1 cellular context compared by ENCODE assay signal in genomic region chr17:37643118-37643766, GRCh38.
TF ChIP-seq lines count a peak whose summit lies in the region.

DDX52 (minus strand) TSS chr17:37643446; CDS start chr17:37643420, 26 bp downstream.

TF ChIP-seq in HepG2, 621 proteins besides CTCF, POLR2A, EP300 and RAD21 (continued from another document and continues in another):
- TF ChIP-seq ZXDC (CRISPR knock-in tag; IDR thresholded peaks at IDR 0.05) (no peak), SKI (IDR thresholded peaks at IDR 0.05; ENCODE audit: partially characterized antibody) (no peak), SP4 (CRISPR knock-in tag; IDR thresholded peaks at IDR 0.05) (peak; percentile 44; the same call in 1 of the 2 replicates), AKAP8 (CRISPR knock-in tag; IDR thresholded peaks at IDR 0.05) (no peak), ZNF205 (CRISPR knock-in tag; IDR thresholded peaks at IDR 0.05) (no peak), ZNF576 (CRISPR knock-in tag; IDR thresholded peaks at IDR 0.05) (no peak), ZBTB8A (CRISPR knock-in tag; IDR thresholded peaks at IDR 0.05; ENCODE audit: borderline replicate concordance, low read depth) (no peak), NKX3-1 (CRISPR knock-in tag; IDR thresholded peaks at IDR 0.05) (peak; percentile 23; the same call in 1 of the 2 replicates), JARID2 (CRISPR knock-in tag; IDR thresholded peaks at IDR 0.05; ENCODE audit: insufficient replicate concordance) (no peak), ESRRA (CRISPR knock-in tag; IDR thresholded peaks at IDR 0.05; ENCODE audit: low read depth) (no peak), BATF2 (CRISPR knock-in tag; IDR thresholded peaks at IDR 0.05) (no peak), NFATC3 (CRISPR knock-in tag; IDR thresholded peaks at IDR 0.05) (no peak), RBFOX2 (IDR thresholded peaks at IDR 0.05; ENCODE audit: low read depth, low read length) (peak; percentile 77), KLF9 (CRISPR knock-in tag; IDR thresholded peaks at IDR 0.05; ENCODE audit: low read depth) (no peak), ZC3H4 (CRISPR knock-in tag; IDR thresholded peaks at IDR 0.05; ENCODE audit: borderline replicate concordance) (no peak), ZNF367 (CRISPR knock-in tag; IDR thresholded peaks at IDR 0.05; ENCODE audit: borderline replicate concordance) (no peak), ZNF660 (CRISPR knock-in tag; IDR thresholded peaks at IDR 0.05; ENCODE audit: borderline replicate concordance, low read depth) (no peak), EED (CRISPR knock-in tag; IDR thresholded peaks at IDR 0.05) (no peak), HIC2 (CRISPR knock-in tag; IDR thresholded peaks at IDR 0.05; ENCODE audit: low read depth) (no peak), ZNF317 (CRISPR knock-in tag; IDR thresholded peaks at IDR 0.05) (0 out of 2 replicates have a peak, but pooled peaks have one; percentile 47), ZNF136 (CRISPR knock-in tag; IDR thresholded peaks at IDR 0.05; ENCODE audit: low read depth) (no peak), SALL1 (CRISPR knock-in tag; IDR thresholded peaks at IDR 0.05) (peak; percentile 57; the same call in 1 of the 2 replicates), PHF8 (CRISPR knock-in tag; IDR thresholded peaks at IDR 0.05) (peak; percentile 92), ZBTB1 (CRISPR knock-in tag; IDR thresholded peaks at IDR 0.05; ENCODE audit: borderline replicate concordance) (no peak), MED13 (CRISPR knock-in tag; IDR thresholded peaks at IDR 0.05) (0 out of 2 replicates have a peak, but pooled peaks have one; percentile 38), FOSL1 (CRISPR knock-in tag; IDR thresholded peaks at IDR 0.05; ENCODE audit: borderline replicate concordance) (no peak), ZNF34 (CRISPR knock-in tag; IDR thresholded peaks at IDR 0.05; ENCODE audit: borderline replicate concordance) (no peak), MTA1 (CRISPR knock-in tag; IDR thresholded peaks at IDR 0.05; ENCODE audit: borderline replicate concordance) (peak; percentile 61; the same call in 1 of the 2 replicates), PRMT3 (CRISPR knock-in tag; IDR thresholded peaks at IDR 0.05; ENCODE audit: borderline replicate concordance, low read depth) (no peak), ZBTB20 (CRISPR knock-in tag; IDR thresholded peaks at IDR 0.05; ENCODE audit: borderline replicate concordance, low read depth) (no peak), ELF1 (CRISPR knock-in tag; IDR thresholded peaks at IDR 0.05) (0 out of 2 replicates have a peak, but pooled peaks have one; percentile 20), ZNF574 (CRISPR knock-in tag; IDR thresholded peaks at IDR 0.05) (no peak; the same call in 1 of the 2 replicates), MBD4 (IDR thresholded peaks at IDR 0.05; ENCODE audit: borderline replicate concordance, low read length) (no peak), SMARCC2 (IDR thresholded peaks at IDR 0.05) (no peak), ATF1 (CRISPR knock-in tag; IDR thresholded peaks at IDR 0.05) (no peak), U2AF2 (IDR thresholded peaks at IDR 0.05; ENCODE audit: low read depth, low read length) (no peak), NFKBIZ (CRISPR knock-in tag; IDR thresholded peaks at IDR 0.05) (no peak), SETDB1 (CRISPR knock-in tag; IDR thresholded peaks at IDR 0.05; ENCODE audit: borderline replicate concordance) (no peak), YEATS2 (CRISPR knock-in tag; IDR thresholded peaks at IDR 0.05; ENCODE audit: borderline replicate concordance) (no peak), SNRNP70 (IDR thresholded peaks at IDR 0.05; ENCODE audit: low read depth, low read length) (no peak), IKZF1 (IDR thresholded peaks at IDR 0.05) (no peak), SAFB2 (CRISPR knock-in tag; IDR thresholded peaks at IDR 0.05; ENCODE audit: borderline replicate concordance, low read depth) (no peak; the same call in 1 of the 2 replicates), SATB2 (CRISPR knock-in tag; IDR thresholded peaks at IDR 0.05) (no peak), ZNF20 (CRISPR knock-in tag; IDR thresholded peaks at IDR 0.05) (peak; percentile 64; the same call in 1 of the 2 replicates), SOX6 (IDR thresholded peaks at IDR 0.05) (no peak), SOX6 (CRISPR knock-in tag; IDR thresholded peaks at IDR 0.05) (0 out of 2 replicates have a peak, but pooled peaks have one; percentile 30), DDIT3 (CRISPR knock-in tag; IDR thresholded peaks at IDR 0.05) (no peak), ZNF772 (CRISPR knock-in tag; IDR thresholded peaks at IDR 0.05) (no peak), TBX2 (CRISPR knock-in tag; IDR thresholded peaks at IDR 0.05; ENCODE audit: borderline replicate concordance) (peak; percentile 68), PHB2 (IDR thresholded peaks at IDR 0.05; ENCODE audit: partially characterized antibody) (no peak), NR1H2 (CRISPR knock-in tag; IDR thresholded peaks at IDR 0.05; ENCODE audit: borderline replicate concordance, low read depth) (no peak)
- TF ChIP-seq, protein P1, sequence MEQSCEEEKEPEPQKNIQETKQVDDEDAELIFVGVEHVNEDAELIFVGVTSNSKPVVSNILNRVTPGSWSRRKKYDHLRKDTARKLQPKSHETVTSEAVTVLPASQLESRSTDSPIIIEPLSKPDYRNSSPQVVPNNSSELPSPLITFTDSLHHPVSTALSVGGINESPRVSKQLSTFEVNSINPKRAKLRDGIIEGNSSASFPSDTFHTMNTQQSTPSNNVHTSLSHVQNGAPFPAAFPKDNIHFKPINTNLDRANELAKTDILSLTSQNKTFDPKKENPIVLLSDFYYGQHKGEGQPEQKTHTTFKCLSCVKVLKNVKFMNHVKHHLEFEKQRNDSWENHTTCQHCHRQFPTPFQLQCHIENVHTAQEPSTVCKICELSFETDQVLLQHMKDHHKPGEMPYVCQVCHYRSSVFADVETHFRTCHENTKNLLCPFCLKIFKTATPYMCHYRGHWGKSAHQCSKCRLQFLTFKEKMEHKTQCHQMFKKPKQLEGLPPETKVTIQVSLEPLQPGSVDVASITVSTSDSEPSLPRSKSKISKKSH (CRISPR knock-in tag; IDR thresholded peaks at IDR 0.05; ENCODE audit: borderline replicate concordance), result peak; percentile 79; the same call in 1 of the 2 replicates
- TF ChIP-seq, protein P2, sequence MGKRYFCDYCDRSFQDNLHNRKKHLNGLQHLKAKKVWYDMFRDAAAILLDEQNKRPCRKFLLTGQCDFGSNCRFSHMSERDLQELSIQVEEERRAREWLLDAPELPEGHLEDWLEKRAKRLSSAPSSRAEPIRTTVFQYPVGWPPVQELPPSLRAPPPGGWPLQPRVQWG (CRISPR knock-in tag; IDR thresholded peaks at IDR 0.05; ENCODE audit: borderline replicate concordance, low read depth), result no peak
- TF ChIP-seq, protein P3, sequence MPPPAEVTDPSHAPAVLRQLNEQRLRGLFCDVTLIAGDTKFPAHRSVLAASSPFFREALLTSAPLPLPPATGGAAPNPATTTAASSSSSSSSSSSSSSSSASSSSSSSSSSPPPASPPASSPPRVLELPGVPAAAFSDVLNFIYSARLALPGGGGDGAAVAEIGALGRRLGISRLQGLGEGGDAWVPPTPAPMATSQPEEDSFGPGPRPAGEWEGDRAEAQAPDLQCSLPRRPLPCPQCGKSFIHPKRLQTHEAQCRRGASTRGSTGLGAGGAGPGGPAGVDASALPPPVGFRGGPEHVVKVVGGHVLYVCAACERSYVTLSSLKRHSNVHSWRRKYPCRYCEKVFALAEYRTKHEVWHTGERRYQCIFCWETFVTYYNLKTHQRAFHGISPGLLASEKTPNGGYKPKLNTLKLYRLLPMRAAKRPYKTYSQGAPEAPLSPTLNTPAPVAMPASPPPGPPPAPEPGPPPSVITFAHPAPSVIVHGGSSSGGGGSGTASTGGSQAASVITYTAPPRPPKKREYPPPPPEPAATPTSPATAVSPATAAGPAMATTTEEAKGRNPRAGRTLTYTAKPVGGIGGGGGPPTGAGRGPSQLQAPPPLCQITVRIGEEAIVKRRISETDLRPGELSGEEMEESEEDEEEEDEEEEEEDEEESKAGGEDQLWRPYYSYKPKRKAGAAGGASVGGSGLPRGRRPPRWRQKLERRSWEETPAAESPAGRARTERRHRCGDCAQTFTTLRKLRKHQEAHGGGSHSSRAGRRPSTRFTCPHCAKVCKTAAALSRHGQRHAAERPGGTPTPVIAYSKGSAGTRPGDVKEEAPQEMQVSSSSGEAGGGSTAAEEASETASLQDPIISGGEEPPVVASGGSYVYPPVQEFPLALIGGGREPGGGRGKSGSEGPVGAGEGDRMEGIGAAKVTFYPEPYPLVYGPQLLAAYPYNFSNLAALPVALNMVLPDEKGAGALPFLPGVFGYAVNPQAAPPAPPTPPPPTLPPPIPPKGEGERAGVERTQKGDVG (CRISPR knock-in tag; IDR thresholded peaks at IDR 0.05; ENCODE audit: borderline replicate concordance), result no peak
- TF ChIP-seq, protein P4, sequence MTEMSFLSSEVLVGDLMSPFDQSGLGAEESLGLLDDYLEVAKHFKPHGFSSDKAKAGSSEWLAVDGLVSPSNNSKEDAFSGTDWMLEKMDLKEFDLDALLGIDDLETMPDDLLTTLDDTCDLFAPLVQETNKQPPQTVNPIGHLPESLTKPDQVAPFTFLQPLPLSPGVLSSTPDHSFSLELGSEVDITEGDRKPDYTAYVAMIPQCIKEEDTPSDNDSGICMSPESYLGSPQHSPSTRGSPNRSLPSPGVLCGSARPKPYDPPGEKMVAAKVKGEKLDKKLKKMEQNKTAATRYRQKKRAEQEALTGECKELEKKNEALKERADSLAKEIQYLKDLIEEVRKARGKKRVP (CRISPR knock-in tag; IDR thresholded peaks at IDR 0.05), result no peak
- TF ChIP-seq, protein P5, sequence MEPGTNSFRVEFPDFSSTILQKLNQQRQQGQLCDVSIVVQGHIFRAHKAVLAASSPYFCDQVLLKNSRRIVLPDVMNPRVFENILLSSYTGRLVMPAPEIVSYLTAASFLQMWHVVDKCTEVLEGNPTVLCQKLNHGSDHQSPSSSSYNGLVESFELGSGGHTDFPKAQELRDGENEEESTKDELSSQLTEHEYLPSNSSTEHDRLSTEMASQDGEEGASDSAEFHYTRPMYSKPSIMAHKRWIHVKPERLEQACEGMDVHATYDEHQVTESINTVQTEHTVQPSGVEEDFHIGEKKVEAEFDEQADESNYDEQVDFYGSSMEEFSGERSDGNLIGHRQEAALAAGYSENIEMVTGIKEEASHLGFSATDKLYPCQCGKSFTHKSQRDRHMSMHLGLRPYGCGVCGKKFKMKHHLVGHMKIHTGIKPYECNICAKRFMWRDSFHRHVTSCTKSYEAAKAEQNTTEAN (CRISPR knock-in tag; conservative IDR thresholded peaks at IDR 0.05), result 0 out of 2 replicates have a peak, but pooled peaks have one; percentile 43
